17 cellular contexts compared by ENCODE assay signal in genomic region chr7:111910656-111911055, GRCh38.
A peak's percentile ranks its signal among the peaks of the same experiment; 100 is the strongest.
DNase-seq lines count a peak whose midpoint lies in the region; ATAC-seq and TF ChIP-seq lines count a peak whose summit lies in the region.
"Had no signal": no experiment of that assay in that cellular context is flagged by ENCODE, and none has a peak within 500 bp of the region (broad histone marks: within the 10 kb centered on the region; RNA-seq: fewer than 3 reads in every experiment).

No MANE protein-coding gene starts in this region.

- no peaks in the 10 kb centered on the region for H3F3A ChIP-seq in neural cell (ENCODE audit: insufficient read depth, low read length, poor library complexity, severe bottlenecking)

- H3K4me2 ChIP-seq in neural cell (ENCODE audit: low read length) = no peak overlapping the region

- no peaks in the 10 kb centered on the region for H3K27me3 Mint-ChIP-seq in endodermal cell (ENCODE audit: insufficient read depth)

- H3K9ac ChIP-seq in endodermal cell (ENCODE audit: extremely low read depth, low read length, poor library complexity, severe bottlenecking) (no peak overlapping the region), neural cell (ENCODE audit: low read length) (no peak overlapping the region), colonic mucosa (ENCODE audit: low read depth in 2 of 2, low read length in 2 of 2) (no peak overlapping the region)

- intact Hi-C loops in colonic mucosa (cut with DNase I) = no loop called here

- TF ChIP-seq EP300 in neural cell (conservative IDR thresholded peaks at IDR 0.05; ENCODE audit: poor library complexity, severe bottlenecking) = peak; percentile 91

- H3K79me2 ChIP-seq in neural cell (replicated peaks; ENCODE audit: insufficient read depth, low read length) = no peaks in the 10 kb centered on the region

- ATAC-seq in GM18511 (IDR thresholded peaks at IDR 0.05; ENCODE audit: unreplicated experiment) = no peak
- ATAC-seq: GM12878 had no signal

- H3K4me1 ChIP-seq in endodermal cell (ENCODE audit: control insufficient read depth, insufficient read depth, low read length) = no peaks in the 10 kb centered on the region
- H3K4me1 ChIP-seq in colonic mucosa = no peaks in the 10 kb centered on the region
- H3K4me1 ChIP-seq: Caco-2, HAP-1 had no signal

- TF ChIP-seq RAD21 in neural cell (conservative IDR thresholded peaks at IDR 0.05) = no peak

- H3K4me3 ChIP-seq in endodermal cell (ENCODE audit: low read length) (no peak overlapping the region), neural cell (ENCODE audit: low read length) (peak overlapping the region; percentile 2), colonic mucosa (no peak overlapping the region)
- H3K4me3 ChIP-seq: GM12878, HAP-1 had no signal

- no peak overlapping the region for H3K4me3 Mint-ChIP-seq in endodermal cell
- H3K4me3 Mint-ChIP-seq: CD4-positive, alpha-beta memory T cell; HFFc6 had no signal

- H3K36me3 ChIP-seq in endodermal cell (ENCODE audit: control insufficient read depth, insufficient read depth, low read length) = no peaks in the 10 kb centered on the region
- no peaks in the 10 kb centered on the region for H3K36me3 ChIP-seq in neural cell (ENCODE audit: insufficient read depth, low read length)
- no peaks in the 10 kb centered on the region for H3K36me3 ChIP-seq in colonic mucosa
- H3K36me3 ChIP-seq: HAP-1 had no signal

- no peak overlapping the region for H2AFZ ChIP-seq in neural cell (ENCODE audit: low read depth, low read length)

- peaks cover 13% of the 10 kb centered on the region for H3K36me3 Mint-ChIP-seq in endodermal cell (ENCODE audit: low read depth)
- H3K36me3 Mint-ChIP-seq: CD4-positive, alpha-beta memory T cell had no signal

- no peaks in the 10 kb centered on the region for H4K20me1 ChIP-seq in neural cell (ENCODE audit: insufficient read depth)

- H3K27ac ChIP-seq in endodermal cell (ENCODE audit: low read depth, low read length) (peak overlapping the region; percentile 88), neural cell (ENCODE audit: low read length) (peak overlapping the region; percentile 26), colonic mucosa (no peak overlapping the region)

- H3K9me3 Mint-ChIP-seq in endodermal cell = no peaks in the 10 kb centered on the region
- H3K9me3 Mint-ChIP-seq: HFFc6 had no signal

- TF ChIP-seq CTCF in endodermal cell (conservative IDR thresholded peaks at IDR 0.05) (no peak), neural cell (IDR thresholded peaks at IDR 0.05; ENCODE audit: poor library complexity, severe bottlenecking) (no peak), colonic mucosa (IDR thresholded peaks at IDR 0.05) (no peak)

- H3K4me1 Mint-ChIP-seq in endodermal cell = peaks cover 5% of the 10 kb centered on the region
- H3K4me1 Mint-ChIP-seq: CD4-positive, alpha-beta memory T cell had no signal

- no peaks in the 10 kb centered on the region for H3K27me3 ChIP-seq in endodermal cell (ENCODE audit: control insufficient read depth, insufficient read depth, low read length, poor library complexity, severe bottlenecking)
- H3K27me3 ChIP-seq in neural cell (ENCODE audit: insufficient read depth, low read depth, low read length) = no peaks in the 10 kb centered on the region
- no peaks in the 10 kb centered on the region for H3K27me3 ChIP-seq in colonic mucosa

- peaks cover 6% of the 10 kb centered on the region for H3K9me3 ChIP-seq in endodermal cell (ENCODE audit: control insufficient read depth, low read length)
- H3K9me3 ChIP-seq in neural cell (ENCODE audit: low read length) = no peaks in the 10 kb centered on the region
- H3K9me3 ChIP-seq in colonic mucosa = no peaks in the 10 kb centered on the region
- H3K9me3 ChIP-seq: Caco-2, HAP-1 had no signal

- 91 to 100% methylated on average over 3 to 5 of the region's 5 CpGs for WGBS in endodermal cell (ENCODE audit: insufficient coverage in 1 of 2, insufficient read length in 1 of 2), 2 experiments

- H3K9me2 ChIP-seq in neural cell (ENCODE audit: insufficient read depth, low read length) = no peaks in the 10 kb centered on the region

- H3K27ac Mint-ChIP-seq in endodermal cell = no peak overlapping the region
- H3K27ac Mint-ChIP-seq: CD4-positive, alpha-beta memory T cell; HFFc6 had no signal

- DNase-seq in G401 (ENCODE audit: low spot score) = peak; percentile 16
- DNase-seq in NCI-H2227 treated with DMSO at 0.1 percent for 48 hours (lab: John Stamatoyannopoulos, UW) = peak; percentile 37
- no peak for DNase-seq in endodermal cell
- no peak for DNase-seq in colonic mucosa
- DNase-seq in LoVo (ENCODE audit: low spot score) = no peak
- DNase-seq: C1 segment of cervical spinal cord; Caco-2; CD4-positive, alpha-beta memory T cell; DMS153; DND-41; GDM1; GOT3; HFFc6 had no signal

- in situ Hi-C loops in G401 (cut with HindIII; ENCODE audit: low sequenced_read_pairs) = no loop called here

TF ChIP-seq in neural cell, 6 proteins besides CTCF, POLR2A, EP300 and RAD21:
- TF ChIP-seq TAF1 (IDR thresholded peaks at IDR 0.05; ENCODE audit: low read depth) (no peak), POLR2AphosphoS5 (IDR thresholded peaks at IDR 0.05) (peak; percentile 20), EZH2 (IDR thresholded peaks at IDR 0.05; ENCODE audit: borderline replicate concordance, insufficient read depth, low read length, poor library complexity, severe bottlenecking) (no peak), REST (IDR thresholded peaks at IDR 0.05; ENCODE audit: borderline replicate concordance) (no peak), SMC3 (conservative IDR thresholded peaks at IDR 0.05; ENCODE audit: poor library complexity) (no peak)

Comparison
In these comparisons a context has a peak if more than half of its experiments do, and no peak if none do; other contexts are left out.
1. DNase-seq: peak in G401 (single experiment) and NCI-H2227 treated with DMSO at 0.1 percent for 48 hours (single experiment); none in endodermal cell (single experiment), colonic mucosa (single experiment) and LoVo (single experiment).